In the genomic region with DNA sequence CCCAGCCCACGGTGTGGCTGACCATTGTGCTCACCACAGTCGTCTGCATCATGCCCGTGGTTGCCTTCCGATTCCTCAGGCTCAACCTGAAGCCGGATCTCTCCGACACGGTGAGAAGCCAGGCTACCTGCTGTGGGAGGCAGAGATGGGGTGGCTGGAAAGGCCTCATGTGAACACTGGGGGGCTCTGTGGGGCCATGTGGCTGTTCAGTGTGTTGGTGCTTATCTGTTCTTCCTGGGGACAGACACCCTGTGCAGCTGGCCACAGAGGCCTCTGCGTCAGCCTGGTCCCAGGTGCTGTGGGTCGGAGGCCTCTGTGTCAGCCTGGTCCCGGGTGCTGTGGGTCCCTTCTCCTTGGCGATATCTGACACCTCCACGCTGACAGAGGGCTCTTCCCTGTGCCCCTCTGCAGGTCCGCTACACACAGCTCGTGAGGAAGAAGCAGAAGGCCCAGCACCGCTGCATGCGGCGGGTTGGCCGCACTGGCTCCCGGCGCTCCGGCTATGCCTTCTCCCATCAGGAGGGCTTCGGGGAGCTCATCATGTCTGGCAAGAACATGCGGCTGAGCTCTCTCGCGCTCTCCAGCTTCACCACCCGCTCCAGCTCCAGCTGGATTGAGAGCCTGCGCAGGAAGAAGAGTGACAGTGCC, we compare ENCODE assay signal across 14 cellular contexts. TPM values are rescaled to one million over a fixed set of nuclear protein-coding genes. Genes with fewer than 3 reads are reported as not detected.
A peak's percentile ranks its signal among the peaks of the same experiment; 100 is the strongest.
DNase-seq lines count a peak whose midpoint lies in the region; ATAC-seq and TF ChIP-seq lines count a peak whose summit lies in the region.
"Had no signal": no experiment of that assay in that cellular context is flagged by ENCODE, and none has a peak within 500 bp of the region (broad histone marks: within the 10 kb centered on the region; RNA-seq: fewer than 3 reads in every experiment).

No MANE protein-coding gene starts in this region.

- H3K36me3 ChIP-seq in heart left ventricle = peaks cover 0 to 64% (median 56%) of the 10 kb centered on the region in 9 donors
- peaks cover 44% of the 10 kb centered on the region; the same call in 1 of the 2 replicates for H3K36me3 ChIP-seq in Loucy (ENCODE audit: insufficient read depth, low read length)
- peaks cover 57% of the 10 kb centered on the region for H3K36me3 ChIP-seq in brain microvascular endothelial cell (replicated peaks)

- H3K4me1 ChIP-seq in heart left ventricle (peaks cover 0 to 31% (median 12%) of the 10 kb centered on the region in 12 donors), Loucy (ENCODE audit: insufficient read depth, low read length, poor library complexity, severe bottlenecking) (peaks cover 4% of the 10 kb centered on the region)

- ATAC-seq in heart left ventricle = peak in 3 of 4 donors; percentile 3 to 6 (median 5)
- ATAC-seq in stimulated activated memory B cell treated with anti-CD40 and anti-IgM and Interleukin-4, amounts not matched to agents 10 μg/mL and 1 μg/mL and 100 μg/mL, for 72 hours = no peak
- ATAC-seq: stimulated activated naive CD8-positive, alpha-beta T cell treated with anti-CD3 and anti-CD28 coated beads, Interleukin-15, Interleukin-2, amounts not matched to agents 100 U/mL and 50 U/mL, for 24 hours had no signal

- no peak overlapping the region for H3K9ac ChIP-seq in Loucy (ENCODE audit: low read depth, low read length, poor library complexity, severe bottlenecking)

- H3K9me2 ChIP-seq in Loucy (replicated peaks; ENCODE audit: low read depth, low read length) = no peaks in the 10 kb centered on the region

- H3K4me3 Mint-ChIP-seq in type B pancreatic cell = no peak overlapping the region
- H3K4me3 Mint-ChIP-seq in stimulated activated memory B cell treated with anti-CD40 and anti-IgM and Interleukin-4, amounts not matched to agents 10 μg/mL and 1 μg/mL and 100 μg/mL, for 72 hours = no peak overlapping the region
- H3K4me3 Mint-ChIP-seq: activated naive CD8-positive, alpha-beta T cell treated with anti-CD3 and anti-CD28 coated beads, Interleukin-2, amount 10 ng/mL, durations not matched to agents 7 days and 5 days; CD14-positive monocyte had no signal

- H3F3A ChIP-seq in Loucy (ENCODE audit: low read depth) = no peaks in the 10 kb centered on the region

- peaks cover 6% of the 10 kb centered on the region for H3K36me3 Mint-ChIP-seq in type B pancreatic cell
- peaks cover 61% of the 10 kb centered on the region for H3K36me3 Mint-ChIP-seq in stimulated activated memory B cell treated with anti-CD40 and anti-IgM and Interleukin-4, amounts not matched to agents 10 μg/mL and 1 μg/mL and 100 μg/mL, for 72 hours

- H2AFZ ChIP-seq in Loucy (ENCODE audit: low read length) = no peak overlapping the region

- no peaks in the 10 kb centered on the region for H3K79me2 ChIP-seq in Loucy (ENCODE audit: insufficient read depth, low read length)

- DNase-seq in heart left ventricle = no peak
- no peak for DNase-seq in cardiac septum (ENCODE audit: low spot score)
- DNase-seq in brain microvascular endothelial cell = no peak
- DNase-seq in type B pancreatic cell (ENCODE audit: extremely low spot score, unreplicated experiment) = no peak
- DNase-seq in Kasumi-1 (lab: John Stamatoyannopoulos, UW) = no peak
- DNase-seq in SW480 (ENCODE audit: low spot score) = no peak
- DNase-seq: activated naive CD8-positive, alpha-beta T cell treated with anti-CD3 and anti-CD28 coated beads, Interleukin-2, amount 10 ng/mL, durations not matched to agents 7 days and 5 days; NCI-H1417; stimulated activated CD4-positive, alpha-beta T cell treated with anti-CD3 and anti-CD28 coated beads, Interleukin-4, amount 100 ng/mL, for 1 hour; stimulated activated naive CD8-positive, alpha-beta T cell treated with anti-CD3 and anti-CD28 coated beads, Interleukin-15, Interleukin-2, amounts not matched to agents 100 U/mL and 50 U/mL, for 24 hours had no signal

- H3K27ac ChIP-seq in heart left ventricle = peak overlapping the region in 2 of 12 donors; percentile 9 to 13
- H3K27ac ChIP-seq in brain microvascular endothelial cell = no peak overlapping the region

- peak overlapping the region; percentile 34 for H3K27ac Mint-ChIP-seq in type B pancreatic cell
- no peak overlapping the region for H3K27ac Mint-ChIP-seq in stimulated activated memory B cell treated with anti-CD40 and anti-IgM and Interleukin-4, amounts not matched to agents 10 μg/mL and 1 μg/mL and 100 μg/mL, for 72 hours
- H3K27ac Mint-ChIP-seq: activated naive CD8-positive, alpha-beta T cell treated with anti-CD3 and anti-CD28 coated beads, Interleukin-2, amount 10 ng/mL, durations not matched to agents 7 days and 5 days had no signal

- intact Hi-C loops in heart left ventricle (cut with DNase I) (no loop called here), cardiac septum (cut with DNase I) (loop anchor here (10.0 kb wide), 1 partner anchor 196 kb away; no protein-coding TSS in a partner anchor)

- no peak for TF ChIP-seq POLR2A in heart left ventricle (IDR thresholded peaks at IDR 0.05)

- H3K27me3 ChIP-seq in heart left ventricle (no peaks in the 10 kb centered on the region), Loucy (ENCODE audit: insufficient read depth, low read length, poor library complexity, severe bottlenecking) (no peaks in the 10 kb centered on the region), brain microvascular endothelial cell (replicated peaks) (no peaks in the 10 kb centered on the region)

- no peak overlapping the region for H3K4me3 ChIP-seq in heart left ventricle
- H3K4me3 ChIP-seq in Loucy (ENCODE audit: low read length, poor library complexity, severe bottlenecking) = no peak overlapping the region
- H3K4me3 ChIP-seq in brain microvascular endothelial cell (ENCODE audit: low read depth, low read length) = no peak overlapping the region

- H3K27me3 Mint-ChIP-seq in type B pancreatic cell = peaks cover 8% of the 10 kb centered on the region
- peaks cover 15% of the 10 kb centered on the region for H3K27me3 Mint-ChIP-seq in stimulated activated memory B cell treated with anti-CD40 and anti-IgM and Interleukin-4, amounts not matched to agents 10 μg/mL and 1 μg/mL and 100 μg/mL, for 72 hours

- in situ Hi-C loops in brain microvascular endothelial cell (cut with HindIII; ENCODE audit: low pct_ligation_motif_present, low sequenced_read_pairs) = loop anchor here (25.0 kb wide), 1 partner anchor 111 kb away; no protein-coding TSS in a partner anchor

- H3K4me2 ChIP-seq in Loucy (ENCODE audit: low read depth, low read length, poor library complexity, severe bottlenecking) = no peak overlapping the region

- no peaks in the 10 kb centered on the region for H3K9me3 Mint-ChIP-seq in type B pancreatic cell
- H3K9me3 Mint-ChIP-seq in stimulated activated memory B cell treated with anti-CD40 and anti-IgM and Interleukin-4, amounts not matched to agents 10 μg/mL and 1 μg/mL and 100 μg/mL, for 72 hours = no peaks in the 10 kb centered on the region
- H3K9me3 Mint-ChIP-seq: activated naive CD8-positive, alpha-beta T cell treated with anti-CD3 and anti-CD28 coated beads, Interleukin-2, amount 10 ng/mL, durations not matched to agents 7 days and 5 days had no signal

- peaks cover 20% of the 10 kb centered on the region for H3K4me1 Mint-ChIP-seq in type B pancreatic cell (ENCODE audit: unreplicated experiment)
- H3K4me1 Mint-ChIP-seq in stimulated activated memory B cell treated with anti-CD40 and anti-IgM and Interleukin-4, amounts not matched to agents 10 μg/mL and 1 μg/mL and 100 μg/mL, for 72 hours = peaks cover 21% of the 10 kb centered on the region

- 79 to 89% (median 88%) methylated on average over 22 to 27 of the region's 27 CpGs for WGBS in heart left ventricle, 4 donors

- TF ChIP-seq CTCF in heart left ventricle (IDR thresholded peaks at IDR 0.05) = peak in 1 of 12 donors; percentile 5
- TF ChIP-seq CTCF in Loucy (conservative IDR thresholded peaks at IDR 0.05; ENCODE audit: low read length) = peak; percentile 44
- peak; percentile 7 for TF ChIP-seq CTCF in brain microvascular endothelial cell (IDR thresholded peaks at IDR 0.05; ENCODE audit: low read depth, low read length, missing control alignments)
- no peak for TF ChIP-seq CTCF in type B pancreatic cell (conservative IDR thresholded peaks at IDR 0.05)

- H4K20me1 ChIP-seq in Loucy (ENCODE audit: insufficient read depth, low read length, poor library complexity, severe bottlenecking) = no peaks in the 10 kb centered on the region

- H3K9me3 ChIP-seq in heart left ventricle (no peaks in the 10 kb centered on the region), Loucy (ENCODE audit: insufficient read depth, low read depth, low read length) (no peaks in the 10 kb centered on the region)

RNA-seq across cellular contexts. Expression of a gene that starts 23.2 kb away (rescaled TPM):
- total RNA-seq in heart left ventricle = 10 to 100 TPM in 8 of 9 donors, 1 to 10 TPM in 1; 9.4 to 45.0 (median 15.5) TPM
- 10 to 100 TPM in 1 of 2 donors, 1 to 10 TPM in 1; 7.2 to 18.3 TPM for polyA plus RNA-seq in heart left ventricle
- 22.5 TPM for total RNA-seq in cardiac septum
- 11.5 and 39.5 TPM in 2 replicates for total RNA-seq in type B pancreatic cell (ENCODE audit: low replicate concordance)

RNA-seq across cellular contexts. Expression of a gene that starts 27.7 kb away (rescaled TPM):
- under 1 TPM in 6 of 9 donors, not detected in 3; 0.23 to 0.93 (median 0.55) TPM for total RNA-seq in heart left ventricle
- polyA plus RNA-seq in heart left ventricle = 1 to 10 TPM in 1 of 2 donors, under 1 TPM in 1; 0.15 to 1.2 TPM
- total RNA-seq in cardiac septum = 0.70 TPM
- 0.12 and 0.27 TPM in 2 replicates for total RNA-seq in type B pancreatic cell (ENCODE audit: low replicate concordance)
- total RNA-seq: activated naive CD8-positive, alpha-beta T cell treated with anti-CD3 and anti-CD28 coated beads, Interleukin-2, amount 10 ng/mL, durations not matched to agents 7 days and 5 days; renal cortical epithelial cell had no signal

RNA-seq across cellular contexts. Expression of a gene that starts 56.6 kb away (rescaled TPM):
- total RNA-seq in heart left ventricle (10 to 100 TPM in 6 of 9 donors, 1 to 10 TPM in 3; 5.7 to 26.6 (median 13.1) TPM), cardiac septum (5.2 TPM), type B pancreatic cell (ENCODE audit: low replicate concordance) (7.8 and 12.5 TPM in 2 replicates)
- 1 to 10 TPM; 3.4 to 8.6 TPM for polyA plus RNA-seq in heart left ventricle
